Comparison of ENCODE assay signal across 9 cellular contexts in genomic region chr6:149896491-149896890, GRCh38. TPM values are rescaled to one million over a fixed set of nuclear protein-coding genes. Genes with fewer than 3 reads are reported as not detected.
DNase-seq lines count a peak whose midpoint lies in the region; ATAC-seq and TF ChIP-seq lines count a peak whose summit lies in the region.
"Had no signal": no experiment of that assay in that cellular context is flagged by ENCODE, and none has a peak within 500 bp of the region (broad histone marks: within the 10 kb centered on the region; RNA-seq: fewer than 3 reads in every experiment).

No MANE protein-coding gene starts in this region.

- peaks cover 36% of the 10 kb centered on the region for H3K27me3 Mint-ChIP-seq in activated CD8-positive, alpha-beta memory T cell treated with anti-CD3 and anti-CD28 coated beads, Interleukin-2, amount 10 ng/mL, durations not matched to agents 7 days and 5 days

- DNase-seq in activated CD8-positive, alpha-beta memory T cell treated with anti-CD3 and anti-CD28 coated beads, Interleukin-2, amount 10 ng/mL, durations not matched to agents 7 days and 5 days: peak; percentile 35
- no peak for DNase-seq in activated CD8-positive, alpha-beta memory T cell treated with anti-CD3 and anti-CD28 coated beads, Interleukin-2, amount 50 U/mL, for 48 hours
- DNase-seq in adrenal gland (peak in 1 of 7 donors; percentile 47), iris pigment epithelial cell (ENCODE audit: low read depth) (peak; percentile 46), uterus (no peak), NCI-H1048 (lab: John Stamatoyannopoulos, UW) (no peak), AG08395 (ENCODE audit: low spot score) (no peak), iPS-NIHi11 (ENCODE audit: low spot score) (no peak)

- peaks cover 23% of the 10 kb centered on the region for H3K4me1 Mint-ChIP-seq in activated CD8-positive, alpha-beta memory T cell treated with anti-CD3 and anti-CD28 coated beads, Interleukin-2, amount 10 ng/mL, durations not matched to agents 7 days and 5 days

- H3K4me3 ChIP-seq in adrenal gland: peak overlapping the region in 1 of 4 donors; percentile 35
- H3K4me3 ChIP-seq in uterus: no peak overlapping the region
- H3K4me3 ChIP-seq: SK-N-MC had no signal

- no peaks in the 10 kb centered on the region for H3K9me3 ChIP-seq in adrenal gland (replicated peaks in 1 of 3)
- no peaks in the 10 kb centered on the region for H3K9me3 ChIP-seq in uterus

- CTCF ChIA-PET in activated CD8-positive, alpha-beta memory T cell treated with anti-CD3 and anti-CD28 coated beads, Interleukin-2, amount 10 ng/mL, durations not matched to agents 7 days and 5 days (lab: Charles Lee): interaction anchor here (0.9 to 1.3 kb wide), 4 partner anchors 10 to 61 kb away, joined by 3 to 4 read pairs (median 4); no protein-coding TSS in a partner anchor

- H3K36me3 Mint-ChIP-seq in activated CD8-positive, alpha-beta memory T cell treated with anti-CD3 and anti-CD28 coated beads, Interleukin-2, amount 10 ng/mL, durations not matched to agents 7 days and 5 days: no peaks in the 10 kb centered on the region

- WGBS in adrenal gland, 4 donors: 81 to 94% (median 89%) methylated on average over 3 of the region's 3 CpGs

- H3K4me1 ChIP-seq in adrenal gland (replicated peaks in 1 of 2): peaks cover 31 to 36% of the 10 kb centered on the region in 2 donors
- H3K4me1 ChIP-seq in uterus: no peaks in the 10 kb centered on the region

- TF ChIP-seq POLR2A in adrenal gland (IDR thresholded peaks at IDR 0.05) (no peak), uterus (IDR thresholded peaks at IDR 0.05) (no peak)

- H3K36me3 ChIP-seq in adrenal gland (replicated peaks in 1 of 2): no peaks in the 10 kb centered on the region
- no peaks in the 10 kb centered on the region for H3K36me3 ChIP-seq in uterus

- intact Hi-C loops in adrenal gland (cut with DNase I): no loop called here
- intact Hi-C loops in uterus (cut with DNase I; ENCODE audit: low total_unique reads): no loop called here

- TF ChIP-seq CTCF in adrenal gland (IDR thresholded peaks at IDR 0.05) (no peak), uterus (IDR thresholded peaks at IDR 0.05) (no peak)

- peak; percentile 37 for ATAC-seq in activated CD8-positive, alpha-beta memory T cell treated with anti-CD3 and anti-CD28 coated beads, Interleukin-2, amount 10 ng/mL, durations not matched to agents 7 days and 5 days

- H3K27ac ChIP-seq in adrenal gland: peak overlapping the region; percentile 19 to 89 (median 87)
- H3K27ac ChIP-seq in uterus: peak overlapping the region; percentile 72 to 76
- H3K27ac ChIP-seq: SK-N-MC had no signal

- H3K9me3 Mint-ChIP-seq in activated CD8-positive, alpha-beta memory T cell treated with anti-CD3 and anti-CD28 coated beads, Interleukin-2, amount 10 ng/mL, durations not matched to agents 7 days and 5 days (ENCODE audit: low read depth): no peaks in the 10 kb centered on the region

- H3K27me3 ChIP-seq in adrenal gland: no peaks in the 10 kb centered on the region
- H3K27me3 ChIP-seq in uterus: no peaks in the 10 kb centered on the region

- peak overlapping the region; percentile 6 for H3K4me3 Mint-ChIP-seq in activated CD8-positive, alpha-beta memory T cell treated with anti-CD3 and anti-CD28 coated beads, Interleukin-2, amount 10 ng/mL, durations not matched to agents 7 days and 5 days

- peak overlapping the region; percentile 17 for H3K27ac Mint-ChIP-seq in activated CD8-positive, alpha-beta memory T cell treated with anti-CD3 and anti-CD28 coated beads, Interleukin-2, amount 10 ng/mL, durations not matched to agents 7 days and 5 days

RNA-seq across cellular contexts. Expression of gene RAET1E, which starts 1.4 kb away (rescaled TPM):
- total RNA-seq in activated CD8-positive, alpha-beta memory T cell treated with anti-CD3 and anti-CD28 coated beads, Interleukin-2, amount 10 ng/mL, durations not matched to agents 7 days and 5 days: not detected
- total RNA-seq in adrenal gland (1 to 10 TPM in 5 of 8 donors, under 1 TPM in 2, not detected in 1; 0.87 to 9.2 (median 1.1) TPM), uterus (under 1 TPM in 1 of 4 donors, not detected in 3; 0.55 TPM)
- 1 to 10 TPM in 1 of 3 donors, under 1 TPM in 2; 0.30 to 2.8 (median 0.32) TPM for polyA plus RNA-seq in adrenal gland

RNA-seq across cellular contexts. Expression of gene RAET1G, which starts 26.4 kb away (rescaled TPM):
- total RNA-seq in activated CD8-positive, alpha-beta memory T cell treated with anti-CD3 and anti-CD28 coated beads, Interleukin-2, amount 10 ng/mL, durations not matched to agents 7 days and 5 days: not detected
- total RNA-seq in adrenal gland (10 to 100 TPM in 5 of 8 donors, 1 to 10 TPM in 3; 7.3 to 29.8 (median 12.7) TPM), uterus (1 to 10 TPM in 1 of 4 donors, not detected in 3; 1.4 TPM)
- 10 to 100 TPM in 2 of 3 donors, 1 to 10 TPM in 1; 3.1 to 40.7 (median 11.5) TPM for polyA plus RNA-seq in adrenal gland

RNA-seq across cellular contexts. Expression of gene LRP11, which starts 32.3 kb away (rescaled TPM):
- 1 to 10 TPM; 2.9 to 3.1 TPM for total RNA-seq in activated CD8-positive, alpha-beta memory T cell treated with anti-CD3 and anti-CD28 coated beads, Interleukin-2, amount 10 ng/mL, durations not matched to agents 7 days and 5 days
- total RNA-seq in adrenal gland (10 to 100 TPM; 30.4 to 59.9 (median 45.8) TPM), uterus (10 to 100 TPM; 22.0 to 61.7 (median 29.8) TPM)
- 10 to 100 TPM in 1 of 3 donors, 1 to 10 TPM in 2; 2.6 to 65.1 (median 9.7) TPM for polyA plus RNA-seq in adrenal gland

RNA-seq across cellular contexts. Expression of gene ULBP2, which starts 45.3 kb away (rescaled TPM):
- under 1 TPM; 0.80 to 0.99 TPM for total RNA-seq in activated CD8-positive, alpha-beta memory T cell treated with anti-CD3 and anti-CD28 coated beads, Interleukin-2, amount 10 ng/mL, durations not matched to agents 7 days and 5 days
- total RNA-seq in adrenal gland (1 to 10 TPM in 1 of 8 donors, under 1 TPM in 5, not detected in 2; 0.35 to 1.8 (median 0.56) TPM), uterus (under 1 TPM in 2 of 4 donors, not detected in 2; 0.21 to 0.34 TPM)
- polyA plus RNA-seq in adrenal gland: 1 to 10 TPM in 1 of 3 donors, under 1 TPM in 2; 0.16 to 1.7 (median 0.30) TPM

Comparison
In these comparisons a context has a peak if more than half of its experiments do, and no peak if none do; other contexts are left out.
1. DNase-seq: peak in activated CD8-positive, alpha-beta memory T cell treated with anti-CD3 and anti-CD28 coated beads, Interleukin-2, amount 10 ng/mL, durations not matched to agents 7 days and 5 days (single experiment) and iris pigment epithelial cell (single experiment); none in activated CD8-positive, alpha-beta memory T cell treated with anti-CD3 and anti-CD28 coated beads, Interleukin-2, amount 50 U/mL, for 48 hours (single experiment), uterus (0 of 2), NCI-H1048 (single experiment), AG08395 (single experiment) and iPS-NIHi11 (single experiment).
2. RNA of gene LRP11, which starts 32.3 kb away (total RNA-seq): 30.4 to 59.9 TPM in adrenal gland and 22.0 to 61.7 TPM in uterus; 2.9 to 3.1 TPM in activated CD8-positive, alpha-beta memory T cell treated with anti-CD3 and anti-CD28 coated beads, Interleukin-2, amount 10 ng/mL, durations not matched to agents 7 days and 5 days; every median in the first group is over 4 times any median in the second.